Comparison of ENCODE assay signal across 8 cellular contexts in genomic region chr6:132354517-132355167, GRCh38. TPM values are rescaled to one million over a fixed set of nuclear protein-coding genes. Genes with fewer than 3 reads are reported as not detected.
DNase-seq lines count a peak whose midpoint lies in the region; ATAC-seq, FAIRE-seq and TF ChIP-seq lines count a peak whose summit lies in the region.

No MANE protein-coding gene starts in this region.

- WGBS in A549 (ENCODE audit: missing lambda C conversion rate), result 73% methylated on average over 6 of the region's 7 CpGs
- 50 to 72% methylated on average over 3 to 7 of the region's 7 CpGs for WGBS in esophagus squamous epithelium, 2 donors

- H3K9me3 Mint-ChIP-seq in GM23338, result peaks cover 20% of the 10 kb centered on the region; the same call in 2 of the 3 replicates

- H3K9me2 ChIP-seq in GM23338 (ENCODE audit: insufficient read depth), result peaks cover 2% of the 10 kb centered on the region; the same call in 1 of the 2 replicates

- ATAC-seq in A549, result no peak
- ATAC-seq in GM23338, result no peak
- no peak for ATAC-seq in HG03457 (IDR thresholded peaks at IDR 0.05; ENCODE audit: unreplicated experiment)

- H3K27ac Mint-ChIP-seq in GM23338, result 0 out of 2 replicates have a peak overlapping the region, but pooled peaks have one; percentile 23

- H3K27ac ChIP-seq in A549, result peak overlapping the region in 1 of 2 experiments; percentile 63; a peak in 3 of 6 replicates
- H3K27ac ChIP-seq in GM23338 (ENCODE audit: low read depth), result no peak overlapping the region
- no peak overlapping the region for H3K27ac ChIP-seq in esophagus squamous epithelium

- 0 out of 3 replicates have a peak, but pooled peaks cover 4% of the 10 kb centered on the region for H3K9me3 ChIP-seq in A549
- peaks cover 0 to 3% (median 0%) of the 10 kb centered on the region in 3 donors for H3K9me3 ChIP-seq in esophagus squamous epithelium

- H3K4me1 ChIP-seq in A549 (peaks cover 12% of the 10 kb centered on the region; the same call in 2 of the 3 replicates), GM23338 (ENCODE audit: insufficient read depth) (no peaks in the 10 kb centered on the region), esophagus squamous epithelium (no peaks in the 10 kb centered on the region)

- no peak for TF ChIP-seq EP300 in A549 (IDR thresholded peaks at IDR 0.05)

- intact Hi-C loops in esophagus squamous epithelium (cut with DNase I), result no loop called here

- CTCF ChIA-PET in A549 (lab: Yijun Ruan, JAX), result interaction anchor here (1.5 kb wide), 1 partner anchor 75 kb away, joined by 6 read pairs; no protein-coding TSS in a partner anchor

- FAIRE-seq in A549 (lab: Jason Lieb, UNC) (no peak), urothelium cell line (lab: Jason Lieb, UNC) (no peak)

- peaks cover 2% of the 10 kb centered on the region for H3K27me3 Mint-ChIP-seq in GM23338 (ENCODE audit: insufficient read depth, low read depth, poor library complexity)

- TF ChIP-seq POLR2A in A549 (IDR thresholded peaks at IDR 0.05; ENCODE audit: low read length) (no peak), esophagus squamous epithelium (IDR thresholded peaks at IDR 0.05) (no peak)

- TF ChIP-seq RAD21 in A549 (conservative IDR thresholded peaks at IDR 0.05 in 1 of 2, IDR thresholded peaks at IDR 0.05 in 1 of 2), result no peak

- peaks cover 17% of the 10 kb centered on the region; the same call in 2 of the 3 replicates for H3K36me3 Mint-ChIP-seq in GM23338 (ENCODE audit: low read depth)

- H3F3A ChIP-seq in GM23338 (replicated peaks; ENCODE audit: low read depth), result no peaks in the 10 kb centered on the region

- TF ChIP-seq CTCF in A549 (IDR thresholded peaks at IDR 0.05) (no peak), GM23338 (conservative IDR thresholded peaks at IDR 0.05; ENCODE audit: low read depth in 2 of 2) (no peak), esophagus squamous epithelium (IDR thresholded peaks at IDR 0.05) (no peak)

- DNase-seq in A549 (ENCODE audit: low read depth in 1 of 2, low spot score in 1 of 2), result peak in 1 of 2 experiments; percentile 29
- DNase-seq in GM23338 (ENCODE audit: low spot score), result peak; percentile 21
- DNase-seq in UCSD-AML1 (lab: John Stamatoyannopoulos, UW; ENCODE audit: unreplicated experiment), result peak; percentile 72
- peak; percentile 42 for DNase-seq in esophagus squamous epithelium (lab: John Stamatoyannopoulos, UW)
- peak; percentile 6 for DNase-seq in urothelium cell line (ENCODE audit: low spot score)
- no peak for DNase-seq in ACHN
- DNase-seq in NCI-H146 treated with DMSO at 0.1 percent for 48 hours (lab: John Stamatoyannopoulos, UW; ENCODE audit: unreplicated experiment), result no peak

- H3K4me1 Mint-ChIP-seq in GM23338, result peaks cover 4% of the 10 kb centered on the region; the same call in 1 of the 3 replicates

- in situ Hi-C loops in ACHN (cut with HindIII; ENCODE audit: low pct_ligation_motif_present, low pct_unique_long_range_greater_than_20kb, low sequenced_read_pairs), result no loop called here

- no peaks in the 10 kb centered on the region for H3K36me3 ChIP-seq in GM23338 (ENCODE audit: insufficient read depth)
- peaks cover 0 to 22% (median 0%) of the 10 kb centered on the region in 3 donors for H3K36me3 ChIP-seq in esophagus squamous epithelium

- no peaks in the 10 kb centered on the region for H3K79me2 ChIP-seq in GM23338 (replicated peaks; ENCODE audit: insufficient read depth)

- H3K4me3 ChIP-seq in A549 (no peak overlapping the region), GM23338 (no peak overlapping the region), esophagus squamous epithelium (no peak overlapping the region)

- POLR2A ChIA-PET in A549 (lab: Yijun Ruan, JAX), result no interaction called here

- peak overlapping the region; percentile 53; the same call in 1 of the 2 replicates for H2AFZ ChIP-seq in GM23338

- no peak overlapping the region for H3K4me3 Mint-ChIP-seq in GM23338

- H3K27me3 ChIP-seq in GM23338 (ENCODE audit: insufficient read depth) (no peaks in the 10 kb centered on the region), esophagus squamous epithelium (no peaks in the 10 kb centered on the region)

- no peaks in the 10 kb centered on the region for H4K20me1 ChIP-seq in GM23338 (replicated peaks; ENCODE audit: insufficient read depth)

- no peak overlapping the region for H3K4me2 ChIP-seq in A549
- no peak overlapping the region for H3K4me2 ChIP-seq in GM23338

TF ChIP-seq in A549, 52 proteins besides CTCF, POLR2A, EP300 and RAD21:
- TF ChIP-seq NFE2L2 (conservative IDR thresholded peaks at IDR 0.05; ENCODE audit: low read length) (0 out of 2 replicates have a peak, but pooled peaks have one; percentile 16), CEBPB (IDR thresholded peaks at IDR 0.05) (no peak), MAFK (IDR thresholded peaks at IDR 0.05; ENCODE audit: partially characterized antibody) (peak; percentile 69), JUN (IDR thresholded peaks at IDR 0.05) (no peak), TP53 (CRISPR knock-in tag; IDR thresholded peaks at IDR 0.05) (no peak), RNF2 (IDR thresholded peaks at IDR 0.05; ENCODE audit: borderline replicate concordance, low read depth) (no peak), USF2 (IDR thresholded peaks at IDR 0.05) (no peak)

TF ChIP-seq in GM23338, 12 proteins besides CTCF, POLR2A, EP300 and RAD21 (continues in another document):
- TF ChIP-seq NANOG (IDR thresholded peaks at IDR 0.05; ENCODE audit: borderline replicate concordance) (no peak), ZNF462 (CRISPR knock-in tag; IDR thresholded peaks at IDR 0.05) (no peak), POLR2AphosphoS5 (IDR thresholded peaks at IDR 0.05; ENCODE audit: low read depth) (no peak), EZH2phosphoT487 (IDR thresholded peaks at IDR 0.05; ENCODE audit: unreplicated experiment) (no peak), ZNF114 (CRISPR knock-in tag; IDR thresholded peaks at IDR 0.05) (no peak), EZH2 (IDR thresholded peaks at IDR 0.05; ENCODE audit: low read depth, unreplicated experiment) (no peak), ZNF331 (CRISPR knock-in tag; IDR thresholded peaks at IDR 0.05; ENCODE audit: low read depth) (no peak)

RNA-seq across cellular contexts. Expression of gene MOXD1, which starts 46.6 kb away (rescaled TPM):
- polyA plus RNA-seq in A549 (2011; rRNA removed), result 1.4 and 1.5 TPM in 2 replicates
- 0.32 and 0.39 TPM in 2 replicates for polyA plus RNA-seq in A549 (2012; cell fraction: cytosol; rRNA removed)
- polyA plus RNA-seq in A549 (2012; cell fraction: nucleus; rRNA removed), result 0.23 and 0.43 TPM in 2 replicates
- polyA plus RNA-seq in A549 (2017; fragmentation: RNase III; extraction: RNeasy Plus Mini Kit Qiagen cat#74134 plus additional on column Dnase treatment), result 2.4 to 3.0 TPM (median 2.6 TPM) in 3 replicates
- polyA minus RNA-seq in A549 (2011; rRNA and poly(A)+ RNA removed), result 0.50 and 1.1 TPM in 2 replicates
- 4.3 TPM in 2 replicates for total RNA-seq in GM23338 (2014; rRNA removed; shearing (Covaris generic))
- polyA plus RNA-seq in GM23338 (2016; fragmentation: Nextera tagmentation; extraction: Ambion mirVana), result 1.2 and 1.7 TPM in 2 replicates
- total RNA-seq in esophagus squamous epithelium, result 10 to 100 TPM; 11.9 to 59.2 (median 25.0) TPM

Comparison
In these comparisons a context has a peak if more than half of its experiments do, and no peak if none do; other contexts are left out.
1. DNase-seq: peak in GM23338 (single experiment), UCSD-AML1 (single experiment), esophagus squamous epithelium (single experiment) and urothelium cell line (single experiment); none in ACHN (single experiment) and NCI-H146 treated with DMSO at 0.1 percent for 48 hours (single experiment).